22 cellular contexts compared by ENCODE assay signal in genomic region chr21:42209801-42210479, GRCh38. TPM values are rescaled to one million over a fixed set of nuclear protein-coding genes. Genes with fewer than 3 reads are reported as not detected.
A peak's percentile ranks its signal among the peaks of the same experiment; 100 is the strongest.
DNase-seq lines count a peak whose midpoint lies in the region; ATAC-seq and TF ChIP-seq lines count a peak whose summit lies in the region.
"Had no signal": no experiment of that assay in that cellular context is flagged by ENCODE, and none has a peak within 500 bp of the region (broad histone marks: within the 10 kb centered on the region; RNA-seq: fewer than 3 reads in every experiment).

No MANE protein-coding gene starts in this region.

- H3K9ac ChIP-seq in DND-41 (ENCODE audit: low read depth, low read length), result no peak overlapping the region

- no peak for TF ChIP-seq CTCF in DND-41 (IDR thresholded peaks at IDR 0.05; ENCODE audit: borderline replicate concordance, extremely low read depth, low read length, poor library complexity, severe bottlenecking)
- TF ChIP-seq CTCF in mesothelial cell of epicardium (IDR thresholded peaks at IDR 0.05; ENCODE audit: unreplicated experiment), result no peak
- TF ChIP-seq CTCF in gastroesophageal sphincter (IDR thresholded peaks at IDR 0.05), result no peak
- no peak for TF ChIP-seq CTCF in esophagus squamous epithelium (IDR thresholded peaks at IDR 0.05)

- no peak overlapping the region for H3K27ac ChIP-seq in DND-41 (ENCODE audit: low read length)
- no peak overlapping the region for H3K27ac ChIP-seq in gastroesophageal sphincter
- H3K27ac ChIP-seq in esophagus squamous epithelium, result no peak overlapping the region
- H3K27ac ChIP-seq: ovary, tibial artery had no signal

- peaks cover 8% of the 10 kb centered on the region for H3K36me3 Mint-ChIP-seq in mesothelial cell of epicardium
- H3K36me3 Mint-ChIP-seq: IgD-negative memory B cell; stimulated activated memory B cell treated with anti-CD40 and anti-IgM and Interleukin-4, amounts not matched to agents 10 μg/mL and 1 μg/mL and 100 μg/mL, for 72 hours; T-cell had no signal

- H3K79me2 ChIP-seq in DND-41 (ENCODE audit: insufficient read depth, low read length), result no peaks in the 10 kb centered on the region

- no peak overlapping the region for H3K4me3 Mint-ChIP-seq in mesothelial cell of epicardium
- H3K4me3 Mint-ChIP-seq: IgD-negative memory B cell; stimulated activated memory B cell treated with anti-CD40 and anti-IgM and Interleukin-4, amounts not matched to agents 10 μg/mL and 1 μg/mL and 100 μg/mL, for 72 hours; T-cell had no signal

- H3K4me2 ChIP-seq in DND-41 (ENCODE audit: insufficient read depth, low read length), result no peak overlapping the region

- intact Hi-C loops in esophagus squamous epithelium (cut with DNase I), result no loop called here

- H3K4me3 ChIP-seq in DND-41 (ENCODE audit: low read depth in 1 of 2, low read length in 2 of 2) (no peak overlapping the region), gastroesophageal sphincter (no peak overlapping the region), esophagus squamous epithelium (no peak overlapping the region)
- H3K4me3 ChIP-seq: lung, ovary, tibial artery had no signal

- H3K36me3 ChIP-seq in DND-41 (ENCODE audit: insufficient read depth, low read length) (no peaks in the 10 kb centered on the region), gastroesophageal sphincter (no peaks in the 10 kb centered on the region), esophagus squamous epithelium (no peaks in the 10 kb centered on the region)
- H3K36me3 ChIP-seq: ovary, tibial artery had no signal

- H4K20me1 ChIP-seq in DND-41 (ENCODE audit: insufficient read depth, low read length), result no peaks in the 10 kb centered on the region

- H3K9me3 ChIP-seq in DND-41 (ENCODE audit: insufficient read depth, low read length, severe bottlenecking) (no peaks in the 10 kb centered on the region), gastroesophageal sphincter (peaks cover 0 to 5% (median 0%) of the 10 kb centered on the region in 3 donors), esophagus squamous epithelium (no peaks in the 10 kb centered on the region)
- H3K9me3 ChIP-seq: ovary, tibial artery had no signal

- H3K4me1 Mint-ChIP-seq in mesothelial cell of epicardium, result peaks cover 31% of the 10 kb centered on the region
- H3K4me1 Mint-ChIP-seq: stimulated activated memory B cell treated with anti-CD40 and anti-IgM and Interleukin-4, amounts not matched to agents 10 μg/mL and 1 μg/mL and 100 μg/mL, for 72 hours had no signal

- 0 out of 2 replicates have a peak overlapping the region, but pooled peaks have one; percentile 5 for H2AFZ ChIP-seq in DND-41 (ENCODE audit: low read depth, low read length)

- DNase-seq in DND-41 (no peak), HT1080 (ENCODE audit: low read depth) (peak; percentile 37), dermis blood vessel endothelial cell (peak; percentile 67), mesothelial cell of epicardium (ENCODE audit: low spot score in 2 of 2, unreplicated experiment in 2 of 2) (no peak), esophagus squamous epithelium (lab: John Stamatoyannopoulos, UW) (no peak), hepatic stellate cell (ENCODE audit: low spot score) (no peak)
- DNase-seq: activated CD4-positive, alpha-beta T cell treated with anti-CD3 and anti-CD28 coated beads for 48 hours; amniotic stem cell; central memory CD4-positive, alpha-beta T cell; MM.1S; naive B cell; NCI-H2029; NCI-H510A; ovary had no signal

- TF ChIP-seq EP300 in gastroesophageal sphincter (IDR thresholded peaks at IDR 0.05), result no peak

- no peaks in the 10 kb centered on the region for H3K27me3 ChIP-seq in DND-41 (ENCODE audit: insufficient read depth, low read length, poor library complexity)
- peaks cover 8% of the 10 kb centered on the region for H3K27me3 ChIP-seq in gastroesophageal sphincter
- peaks cover 0 to 78% (median 0%) of the 10 kb centered on the region in 4 donors for H3K27me3 ChIP-seq in esophagus squamous epithelium
- H3K27me3 ChIP-seq: ovary had no signal

- TF ChIP-seq POLR2A in gastroesophageal sphincter (IDR thresholded peaks at IDR 0.05) (no peak), esophagus squamous epithelium (IDR thresholded peaks at IDR 0.05) (no peak)

- H3K4me1 ChIP-seq in DND-41 (ENCODE audit: insufficient read depth, low read length) (no peaks in the 10 kb centered on the region), gastroesophageal sphincter (no peaks in the 10 kb centered on the region), esophagus squamous epithelium (no peaks in the 10 kb centered on the region)
- H3K4me1 ChIP-seq: tibial artery had no signal

- peaks cover 21% of the 10 kb centered on the region for H3K27me3 Mint-ChIP-seq in mesothelial cell of epicardium (ENCODE audit: low read depth)
- H3K27me3 Mint-ChIP-seq: stimulated activated memory B cell treated with anti-CD40 and anti-IgM and Interleukin-4, amounts not matched to agents 10 μg/mL and 1 μg/mL and 100 μg/mL, for 72 hours; T-cell had no signal

- peak overlapping the region; percentile 1 for H3K27ac Mint-ChIP-seq in mesothelial cell of epicardium
- H3K27ac Mint-ChIP-seq: stimulated activated memory B cell treated with anti-CD40 and anti-IgM and Interleukin-4, amounts not matched to agents 10 μg/mL and 1 μg/mL and 100 μg/mL, for 72 hours; T-cell had no signal

- WGBS in gastroesophageal sphincter (ENCODE audit: low coverage in 1 of 2), 2 donors, result 44 to 57% methylated on average over 10 of the region's 11 CpGs
- 40 to 61% methylated on average over 10 to 11 of the region's 11 CpGs for WGBS in esophagus squamous epithelium, 2 donors

- ATAC-seq in DND-41 (ENCODE audit: insufficient read depth, low read depth) (no peak), gastroesophageal sphincter (no peak), HG02798 (IDR thresholded peaks at IDR 0.05; ENCODE audit: poor library complexity, unreplicated experiment) (no peak)
- ATAC-seq: sciatic nerve; stimulated activated memory B cell treated with anti-CD40 and anti-IgM and Interleukin-4, amounts not matched to agents 10 μg/mL and 1 μg/mL and 100 μg/mL, for 72 hours; T-cell had no signal

- H3K9me3 Mint-ChIP-seq in mesothelial cell of epicardium, result peaks cover 18% of the 10 kb centered on the region
- H3K9me3 Mint-ChIP-seq: stimulated activated memory B cell treated with anti-CD40 and anti-IgM and Interleukin-4, amounts not matched to agents 10 μg/mL and 1 μg/mL and 100 μg/mL, for 72 hours; T-cell had no signal

RNA-seq across cellular contexts. Expression of gene ABCG1, which starts 9.0 kb away (rescaled TPM):
- not detected in 2 replicates for total RNA-seq in HT1080 (2014; rRNA removed; shearing (Covaris generic))
- polyA plus RNA-seq in HT1080 (2015; cell fraction: cytosol; rRNA removed), result 0.12 and 0.16 TPM in 2 replicates
- 0.12 and 0.33 TPM in 2 replicates for polyA plus RNA-seq in HT1080 (2015; cell fraction: nucleus; rRNA removed)
- 81.6 and 111 TPM in 2 replicates for total RNA-seq in dermis blood vessel endothelial cell
- 4.2 to 4.4 TPM (median 4.3 TPM) in 3 replicates for total RNA-seq in mesothelial cell of epicardium
- 10 to 100 TPM; 15.9 to 21.8 (median 18.0) TPM for total RNA-seq in gastroesophageal sphincter
- 10 to 100 TPM in 1 of 4 donors, 1 to 10 TPM in 3; 2.6 to 10.9 (median 3.7) TPM for total RNA-seq in esophagus squamous epithelium

Comparison
In these comparisons a context has a peak if more than half of its experiments do, and no peak if none do; other contexts are left out.
1. DNase-seq: peak in HT1080 (single experiment) and dermis blood vessel endothelial cell (single experiment); none in DND-41 (single experiment), mesothelial cell of epicardium (0 of 2), esophagus squamous epithelium (single experiment) and hepatic stellate cell (single experiment).